ENCODE assay signal across 11 cellular contexts in the genomic region with DNA sequence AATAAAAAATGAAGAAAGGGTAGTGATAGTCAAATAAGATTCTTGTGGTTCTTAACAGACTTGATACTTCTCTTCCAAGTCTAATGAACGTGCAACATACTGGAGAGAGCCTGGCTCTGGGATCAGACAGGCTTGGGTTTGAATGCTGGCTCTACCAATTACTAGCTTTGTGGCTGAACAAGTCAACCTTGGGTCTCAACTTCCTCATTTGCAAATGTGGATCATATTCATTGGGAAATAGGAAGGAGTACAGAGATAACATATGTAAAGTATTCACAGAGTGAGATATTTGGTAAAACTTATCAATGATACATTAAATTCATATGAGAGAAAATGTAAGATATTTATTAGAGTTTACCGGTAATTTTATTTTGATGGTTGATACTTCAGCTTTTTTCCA. TPM values are rescaled to one million over a fixed set of nuclear protein-coding genes. Genes with fewer than 3 reads are reported as not detected.
DNase-seq lines count a peak whose midpoint lies in the region; ATAC-seq and TF ChIP-seq lines count a peak whose summit lies in the region.
"Had no signal": no experiment of that assay in that cellular context is flagged by ENCODE, and none has a peak within 500 bp of the region (broad histone marks: within the 10 kb centered on the region; RNA-seq: fewer than 3 reads in every experiment).

No MANE protein-coding gene starts in this region.

- H3K9ac ChIP-seq in PC-3 (ENCODE audit: low read length), result no peak overlapping the region; the same call in 1 of the 2 replicates
- H3K9ac ChIP-seq in colonic mucosa (ENCODE audit: low read depth in 2 of 2, low read length in 2 of 2), result no peak overlapping the region
- H3K9ac ChIP-seq in subcutaneous abdominal adipose tissue (ENCODE audit: low read length in 5 of 5), result no peak overlapping the region

- CTCF ChIA-PET in PC-3 (lab: Charles Lee), result no interaction called here

- H2AFZ ChIP-seq in PC-3 (ENCODE audit: low read length), result no peak overlapping the region

- intact Hi-C loops in PC-3 (cut with micrococcal nuclease), result no loop called here
- intact Hi-C loops in colonic mucosa (cut with DNase I), result no loop called here

- H3K9me3 Mint-ChIP-seq in activated T-cell treated with anti-CD3 and anti-CD28 coated beads, Interleukin-2, amount 50 U/mL, for 72 hours, result no peaks in the 10 kb centered on the region

- H3K79me2 ChIP-seq in PC-3 (ENCODE audit: low read length), result peaks cover 40% of the 10 kb centered on the region

- ATAC-seq in activated T-cell treated with anti-CD3 and anti-CD28 coated beads, Interleukin-2, amount 50 U/mL, for 72 hours (replicated peaks in 1 of 2), result no peak
- ATAC-seq in PC-3 (no peak), GM18511 (IDR thresholded peaks at IDR 0.05; ENCODE audit: unreplicated experiment) (no peak)

- POLR2A ChIA-PET in PC-3 (lab: Charles Lee; ENCODE audit: unreplicated experiment), result no interaction called here

- no peaks in the 10 kb centered on the region for H3F3A ChIP-seq in PC-3 (ENCODE audit: low read length, unreplicated experiment)

- no peaks in the 10 kb centered on the region for H3K36me3 ChIP-seq in PC-3 (ENCODE audit: low read depth, low read length)
- no peaks in the 10 kb centered on the region for H3K36me3 ChIP-seq in colonic mucosa
- H3K36me3 ChIP-seq in subcutaneous abdominal adipose tissue (ENCODE audit: control insufficient read depth in 5 of 5, insufficient read depth in 5 of 5, low read length in 5 of 5), result no peaks in the 10 kb centered on the region

- H4K20me1 ChIP-seq in PC-3 (ENCODE audit: low read length), result no peaks in the 10 kb centered on the region

- H3K9me3 ChIP-seq in PC-3 (ENCODE audit: low read length) (no peaks in the 10 kb centered on the region), colonic mucosa (no peaks in the 10 kb centered on the region), subcutaneous abdominal adipose tissue (ENCODE audit: control insufficient read depth in 5 of 5, low read length in 5 of 5) (no peaks in the 10 kb centered on the region)

- no TSS peak for BruUV-seq in PC-3 (replicated peaks; lab: Mats Ljungman, UMichigan)

- peaks cover 3 to 5% of the 10 kb centered on the region in 2 donors for H3K36me3 Mint-ChIP-seq in activated T-cell treated with anti-CD3 and anti-CD28 coated beads, Interleukin-2, amount 50 U/mL, for 72 hours (ENCODE audit: insufficient read depth in 2 of 2)

- no peak overlapping the region for H3K27ac ChIP-seq in PC-3 (ENCODE audit: low read length)
- peak overlapping the region; percentile 97 for H3K27ac ChIP-seq in colonic mucosa
- peak overlapping the region; percentile 52 for H3K27ac ChIP-seq in subcutaneous abdominal adipose tissue (ENCODE audit: low read depth, low read length)
- H3K27ac ChIP-seq: coronary artery had no signal

- peak overlapping the region; percentile 96 to 100 for H3K4me3 Mint-ChIP-seq in activated T-cell treated with anti-CD3 and anti-CD28 coated beads, Interleukin-2, amount 50 U/mL, for 72 hours

- H3K27ac Mint-ChIP-seq in activated T-cell treated with anti-CD3 and anti-CD28 coated beads, Interleukin-2, amount 50 U/mL, for 72 hours, result peak overlapping the region; percentile 98

- TF ChIP-seq CTCF in PC-3 (conservative IDR thresholded peaks at IDR 0.05; ENCODE audit: low read depth, low read length) (no peak), colonic mucosa (IDR thresholded peaks at IDR 0.05) (no peak)

- H3K4me1 Mint-ChIP-seq in activated T-cell treated with anti-CD3 and anti-CD28 coated beads, Interleukin-2, amount 50 U/mL, for 72 hours (ENCODE audit: low read depth), result peaks cover 50% of the 10 kb centered on the region

- H3K9me2 ChIP-seq in PC-3 (replicated peaks; ENCODE audit: low read length), result no peaks in the 10 kb centered on the region

- H3K27me3 ChIP-seq in PC-3 (ENCODE audit: low read length) (no peaks in the 10 kb centered on the region), colonic mucosa (no peaks in the 10 kb centered on the region), subcutaneous abdominal adipose tissue (ENCODE audit: control insufficient read depth in 5 of 5, insufficient read depth in 4 of 5, low read length in 5 of 5) (no peaks in the 10 kb centered on the region)

- H3K4me1 ChIP-seq in PC-3 (ENCODE audit: insufficient read depth, low read length) (peaks cover 27% of the 10 kb centered on the region), colonic mucosa (peaks cover 3% of the 10 kb centered on the region), subcutaneous abdominal adipose tissue (ENCODE audit: control insufficient read depth in 5 of 5, insufficient read depth in 5 of 5, low read length in 5 of 5) (peaks cover 0 to 43% (median 25%) of the 10 kb centered on the region in 5 donors)

- peak overlapping the region; percentile 92 for H3K4me2 ChIP-seq in PC-3 (ENCODE audit: low read length)

- DNase-seq in activated T-cell treated with anti-CD3 and anti-CD28 coated beads, Interleukin-2, amount 50 U/mL, for 72 hours, result no peak
- no peak for DNase-seq in activated T-cell treated with anti-CD3 and anti-CD28 coated beads, Interleukin-2, amount 50 U/mL, for 1 hour
- DNase-seq in PC-3 (no peak), colonic mucosa (no peak), NCI-H2081 (lab: John Stamatoyannopoulos, UW) (no peak), HK-2 (ENCODE audit: unreplicated experiment) (no peak)
- DNase-seq: activated CD4-positive, alpha-beta T cell treated with anti-CD3 and anti-CD28 coated beads for 1 hour; NCI-H226 had no signal

- peak overlapping the region; percentile 93; the same call in 1 of the 2 replicates for H3K4me3 ChIP-seq in PC-3 (ENCODE audit: low read length)
- H3K4me3 ChIP-seq in colonic mucosa, result no peak overlapping the region
- no peak overlapping the region for H3K4me3 ChIP-seq in subcutaneous abdominal adipose tissue (ENCODE audit: low read depth in 1 of 5, low read length in 5 of 5)

- H3K27me3 Mint-ChIP-seq in activated T-cell treated with anti-CD3 and anti-CD28 coated beads, Interleukin-2, amount 50 U/mL, for 72 hours (ENCODE audit: low read depth), result peaks cover 11% of the 10 kb centered on the region

RNA-seq across cellular contexts. Expression of a gene that starts 2.0 kb away (rescaled TPM):
- 10 to 100 TPM; 28.3 to 28.4 TPM for total RNA-seq in activated T-cell treated with anti-CD3 and anti-CD28 coated beads, Interleukin-2, amount 50 U/mL, for 72 hours
- total RNA-seq in PC-3 (2014; rRNA removed) (12.8 and 16.2 TPM in 2 replicates), colonic mucosa (10 to 100 TPM; 55.7 to 75.4 TPM)
